ENCODE assay signal across 9 cellular contexts in the genomic region with DNA sequence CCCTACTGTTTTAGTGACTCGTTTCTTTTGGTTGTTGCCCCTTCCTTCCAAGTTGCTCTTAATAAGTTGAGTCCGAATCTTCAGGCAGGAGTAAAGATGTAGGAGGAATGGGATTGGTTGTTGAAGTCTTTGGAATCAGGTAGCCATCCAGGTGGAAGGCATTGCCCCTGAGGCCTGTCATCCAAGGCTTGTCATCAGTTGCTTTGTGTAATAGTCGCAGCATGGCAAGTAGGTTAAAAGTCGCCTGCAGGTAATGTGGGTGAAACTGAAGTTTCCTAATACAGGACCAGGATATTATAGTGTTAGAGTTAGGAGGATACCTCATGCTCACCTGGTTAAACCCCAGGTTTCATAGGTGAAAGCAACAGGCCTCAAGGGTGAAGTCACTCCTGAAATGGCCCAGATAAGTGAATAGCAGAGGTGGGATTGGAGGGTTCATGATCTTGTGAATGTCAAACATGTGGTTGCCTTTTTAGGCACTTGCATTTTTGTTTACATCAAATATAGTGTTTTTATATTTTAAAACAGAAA. TPM values are rescaled to one million over a fixed set of nuclear protein-coding genes. Genes with fewer than 3 reads are reported as not detected.
A peak's percentile ranks its signal among the peaks of the same experiment; 100 is the strongest.
DNase-seq lines count a peak whose midpoint lies in the region; ATAC-seq, FAIRE-seq and TF ChIP-seq lines count a peak whose summit lies in the region.
"Had no signal": no experiment of that assay in that cellular context is flagged by ENCODE, and none has a peak within 500 bp of the region (broad histone marks: within the 10 kb centered on the region; RNA-seq: fewer than 3 reads in every experiment).

No MANE protein-coding gene starts in this region.

- H3K27ac ChIP-seq in Peyer's patch: peak overlapping the region in 3 of 4 donors; percentile 75 to 89 (median 82)
- peak overlapping the region in 3 of 4 donors; percentile 84 to 92 (median 90) for H3K27ac ChIP-seq in esophagus squamous epithelium
- H3K27ac ChIP-seq in pancreas: no peak overlapping the region

- H3K4me3 ChIP-seq in Peyer's patch (peak overlapping the region; percentile 71 to 78 (median 75)), esophagus squamous epithelium (peak overlapping the region; percentile 65 to 85 (median 72)), pancreas (peak overlapping the region; percentile 74 to 84 (median 80))

- H3K4me1 Mint-ChIP-seq in Calu3 (ENCODE audit: low read depth, unreplicated experiment): peaks cover 14% of the 10 kb centered on the region

- FAIRE-seq in pancreas (lab: Jason Lieb, UNC): no peak

- TF ChIP-seq POLR2A in Peyer's patch (IDR thresholded peaks at IDR 0.05): no peak
- TF ChIP-seq POLR2A in esophagus squamous epithelium (IDR thresholded peaks at IDR 0.05): no peak

- peak overlapping the region; percentile 47 for H3K27ac Mint-ChIP-seq in Calu3 (ENCODE audit: unreplicated experiment)

- H3K36me3 Mint-ChIP-seq in Calu3 (ENCODE audit: insufficient read depth, unreplicated experiment): peaks cover 20% of the 10 kb centered on the region

- WGBS in esophagus squamous epithelium, 2 donors: 72 to 74% methylated on average over 4 of the region's 4 CpGs
- WGBS in pancreas, 2 donors: 83% methylated on average over 4 of the region's 4 CpGs

- intact Hi-C loops in Calu3 (cut with micrococcal nuclease; ENCODE audit: unreplicated experiment) (no loop called here), esophagus squamous epithelium (cut with DNase I) (no loop called here), pancreas (cut with DNase I) (no loop called here)

- no TSS peak for BruUV-seq in Calu3 (replicated peaks; lab: Mats Ljungman, UMichigan)

- peaks cover 0 to 16% (median 0%) of the 10 kb centered on the region in 4 donors for H3K4me1 ChIP-seq in Peyer's patch
- peaks cover 0 to 19% (median 12%) of the 10 kb centered on the region in 3 donors for H3K4me1 ChIP-seq in esophagus squamous epithelium
- no peaks in the 10 kb centered on the region for H3K4me1 ChIP-seq in pancreas

- no peak for TF ChIP-seq CTCF in Calu3 (IDR thresholded peaks at IDR 0.05; ENCODE audit: unreplicated experiment)
- TF ChIP-seq CTCF in Peyer's patch (IDR thresholded peaks at IDR 0.05): no peak
- no peak for TF ChIP-seq CTCF in esophagus squamous epithelium (IDR thresholded peaks at IDR 0.05)
- no peak for TF ChIP-seq CTCF in pancreas (IDR thresholded peaks at IDR 0.05)

- ATAC-seq in pancreas: no peak
- ATAC-seq in GM19328 (IDR thresholded peaks at IDR 0.05; ENCODE audit: unreplicated experiment): no peak

- H3K27me3 Mint-ChIP-seq in Calu3 (ENCODE audit: unreplicated experiment): no peaks in the 10 kb centered on the region

- CTCF ChIA-PET in Calu3 (lab: Charles Lee) (no interaction called here), HEK293T (lab: Yijun Ruan, JAX) (interaction anchor here (1.2 to 2.0 kb wide), 4 partner anchors 10 to 238 kb away, joined by 3 to 9 read pairs (median 6); no protein-coding TSS in a partner anchor)

- POLR2A ChIA-PET in HEK293T (lab: Yijun Ruan, JAX): interaction anchor here (0.6 to 2.3 kb wide), 12 partner anchors 8 to 204 kb away, joined by 3 to 17 read pairs (median 4); partner anchors contain the start of gene TMEM100

- DNase-seq in Calu3 (no peak), Peyer's patch (no peak), esophagus squamous epithelium (lab: John Stamatoyannopoulos, UW) (no peak), pancreas (no peak), 8988T (no peak), HEK293T (ENCODE audit: extremely low spot score) (no peak)
- no peak for DNase-seq in stimulated activated CD4-positive, alpha-beta T cell treated with anti-CD3 and anti-CD28 coated beads, Interleukin-1b, Interleukin-23, amount 100 ng/mL, for 48 hours
- DNase-seq: SHP77 had no signal

- no peaks in the 10 kb centered on the region for H3K9me3 Mint-ChIP-seq in Calu3 (ENCODE audit: low read depth, unreplicated experiment)

- peak overlapping the region; percentile 74 for H3K4me3 Mint-ChIP-seq in Calu3 (ENCODE audit: low read depth, unreplicated experiment)

- H3K36me3 ChIP-seq in Peyer's patch (no peaks in the 10 kb centered on the region), esophagus squamous epithelium (peaks cover 0 to 12% (median 0%) of the 10 kb centered on the region in 3 donors), pancreas (no peaks in the 10 kb centered on the region)

- H3K9me3 ChIP-seq in Peyer's patch: no peaks in the 10 kb centered on the region
- H3K9me3 ChIP-seq in esophagus squamous epithelium: no peaks in the 10 kb centered on the region
- H3K9me3 ChIP-seq in pancreas: no peaks in the 10 kb centered on the region

- H3K27me3 ChIP-seq in Peyer's patch (no peaks in the 10 kb centered on the region), esophagus squamous epithelium (no peaks in the 10 kb centered on the region), pancreas (no peaks in the 10 kb centered on the region)

TF ChIP-seq in HEK293T, 16 proteins besides CTCF, POLR2A, EP300 and RAD21:
- TF ChIP-seq TARDBP (IDR thresholded peaks at IDR 0.05) (no peak), ARNT (IDR thresholded peaks at IDR 0.05) (no peak)

RNA-seq across cellular contexts. Expression of gene PCTP, which starts 0.9 kb away (rescaled TPM):
- total RNA-seq in Calu3 (2022): 19.6 and 20.1 TPM in 2 replicates
- total RNA-seq in Peyer's patch: 10 to 100 TPM; 16.0 to 35.5 (median 26.5) TPM
- 10 to 100 TPM in 2 of 4 donors, 1 to 10 TPM in 2; 6.9 to 13.6 (median 9.7) TPM for total RNA-seq in esophagus squamous epithelium
- total RNA-seq in pancreas: 1 to 10 TPM; 3.9 to 9.3 (median 6.3) TPM
- 1 to 10 TPM; 6.3 to 8.5 TPM for polyA plus RNA-seq in pancreas

RNA-seq across cellular contexts. Expression of gene TMEM100, which starts 29.1 kb away (rescaled TPM):
- not detected in 2 replicates for total RNA-seq in Calu3 (2022)
- total RNA-seq in Peyer's patch: 10 to 100 TPM in 1 of 4 donors, 1 to 10 TPM in 3; 4.4 to 18.2 (median 4.8) TPM
- 1 to 10 TPM in 3 of 4 donors, not detected in 1; 1.1 to 7.8 (median 3.1) TPM for total RNA-seq in esophagus squamous epithelium
- 1 to 10 TPM in 3 of 6 donors, under 1 TPM in 3; 0.39 to 4.0 (median 1.2) TPM for total RNA-seq in pancreas
- 1 to 10 TPM; 2.2 to 4.1 TPM for polyA plus RNA-seq in pancreas

Comparison
In these comparisons a context has a peak if more than half of its experiments do, and no peak if none do; other contexts are left out.
1. H3K27ac ChIP-seq: peak in Peyer's patch (3 of 4) and esophagus squamous epithelium (3 of 4); none in pancreas (0 of 4).
2. Peak in every context shown above with its lines, with median percentiles within 50 percentile points of each other: H3K4me3 ChIP-seq.